ENCODE assay signal across 13 cellular contexts in genomic region chr17:40327735-40328385, GRCh38. TPM values are rescaled to one million over a fixed set of nuclear protein-coding genes. Genes with fewer than 3 reads are reported as not detected.
DNase-seq lines count a peak whose midpoint lies in the region; ATAC-seq, FAIRE-seq and TF ChIP-seq lines count a peak whose summit lies in the region.
"Had no signal": no experiment of that assay in that cellular context is flagged by ENCODE, and none has a peak within 500 bp of the region (broad histone marks: within the 10 kb centered on the region; RNA-seq: fewer than 3 reads in every experiment).

No MANE protein-coding gene starts in this region.

- no peak for ATAC-seq in CD4-positive, alpha-beta T cell (ENCODE audit: poor library complexity)
- ATAC-seq in HG03342 (IDR thresholded peaks at IDR 0.05; ENCODE audit: unreplicated experiment) (no peak), HG03159 (IDR thresholded peaks at IDR 0.05; ENCODE audit: unreplicated experiment) (no peak)

- DNase-seq in CD4-positive, alpha-beta T cell = no peak
- DNase-seq in SK-N-MC (ENCODE audit: low read depth, low spot score) (no peak), fibroblast of gingiva (ENCODE audit: low read depth) (peak; percentile 41), ovary (peak; percentile 41 to 69 (median 65)), GM19239 (ENCODE audit: insufficient read length, low spot score) (no peak), ureter (ENCODE audit: low spot score) (no peak)
- DNase-seq: caudate nucleus; DND-41; NCI-H748 treated with DMSO at 0.1 percent for 48 hours; stimulated activated CD8-positive, alpha-beta memory T cell treated with anti-CD3 and anti-CD28 coated beads, Interleukin-4, amount 100 ng/mL, for 48 hours; WERI-Rb-1 had no signal

- FAIRE-seq in GM19239 (lab: Jason Lieb, UNC) = no peak

- 7 to 13% (median 13%) methylated on average over 3 of the region's 3 CpGs for WGBS in ovary, 3 donors

- no peaks in the 10 kb centered on the region for H3K9me3 Mint-ChIP-seq in CD4-positive, alpha-beta T cell

- TF ChIP-seq POLR2A in ovary (IDR thresholded peaks at IDR 0.05) = no peak

- H3K4me3 ChIP-seq in SK-N-MC (no peak overlapping the region), ovary (no peak overlapping the region)

- TF ChIP-seq EP300 in ovary (IDR thresholded peaks at IDR 0.05) = no peak

- H3K36me3 ChIP-seq in SK-N-MC (ENCODE audit: insufficient read depth, low read length) = peaks cover 31% of the 10 kb centered on the region
- H3K36me3 ChIP-seq in ovary = no peaks in the 10 kb centered on the region

- POLR2A ChIA-PET in CD4-positive, alpha-beta T cell (lab: Charles Lee) = interaction anchor here (0.7 to 4.7 kb wide), 17 partner anchors 9 to 1360 kb away, joined by 3 to 30 read pairs (median 7); partner anchors contain the start of genes EIF1 and RARA

- peak overlapping the region; percentile 99 for H3K27ac ChIP-seq in CD4-positive, alpha-beta T cell (ENCODE audit: low read depth, low read length)
- peak overlapping the region; percentile 49 for H3K27ac ChIP-seq in SK-N-MC
- peak overlapping the region in 1 of 2 donors; percentile 64 for H3K27ac ChIP-seq in ovary
- H3K27ac ChIP-seq: WERI-Rb-1 had no signal

- H3K4me1 ChIP-seq in ovary (ENCODE audit: insufficient read depth) = peaks cover 64% of the 10 kb centered on the region

- peaks cover 38% of the 10 kb centered on the region for H3K36me3 Mint-ChIP-seq in CD4-positive, alpha-beta T cell (ENCODE audit: low read depth)

- peak overlapping the region; percentile 84 for H3K4me3 Mint-ChIP-seq in CD4-positive, alpha-beta T cell

- CTCF ChIA-PET in CD4-positive, alpha-beta T cell (lab: Charles Lee) = interaction anchor here (1.0 to 3.9 kb wide), 8 partner anchors 10 to 212 kb away, joined by 3 to 30 read pairs (median 4); no protein-coding TSS in a partner anchor

- peak overlapping the region; percentile 99 for H3K27ac Mint-ChIP-seq in CD4-positive, alpha-beta T cell

- H3K9ac ChIP-seq in SK-N-MC (ENCODE audit: insufficient read length) = no peak overlapping the region

- peaks cover 93% of the 10 kb centered on the region for H3K4me1 Mint-ChIP-seq in CD4-positive, alpha-beta T cell (ENCODE audit: low read depth)

- H3K27me3 ChIP-seq in CD4-positive, alpha-beta T cell (ENCODE audit: control insufficient read depth, insufficient read depth, low read length) = no peaks in the 10 kb centered on the region
- H3K27me3 ChIP-seq in ovary = no peaks in the 10 kb centered on the region

- H3K27me3 Mint-ChIP-seq in CD4-positive, alpha-beta T cell = no peaks in the 10 kb centered on the region

- intact Hi-C loops in CD4-positive, alpha-beta T cell (cut with DNase I, micrococcal nuclease) = no loop called here
- intact Hi-C loops in ovary (cut with DNase I) = no loop called here

- no peaks in the 10 kb centered on the region for H3K9me3 ChIP-seq in CD4-positive, alpha-beta T cell (ENCODE audit: control insufficient read depth, low read length)
- no peaks in the 10 kb centered on the region for H3K9me3 ChIP-seq in SK-N-MC (ENCODE audit: low read depth, low read length)
- H3K9me3 ChIP-seq in ovary = no peaks in the 10 kb centered on the region

- no peak for TF ChIP-seq CTCF in CD4-positive, alpha-beta T cell (IDR thresholded peaks at IDR 0.05)
- no peak for TF ChIP-seq CTCF in ovary (IDR thresholded peaks at IDR 0.05)

RNA-seq across cellular contexts. Expression of gene RARA, which starts 18.9 kb away (rescaled TPM):
- total RNA-seq in CD4-positive, alpha-beta T cell = 100 to 1,000 TPM; 114 to 115 TPM
- total RNA-seq in ovary (100 to 1,000 TPM in 1 of 7 donors, 10 to 100 TPM in 6; 19.8 to 100 (median 62.2) TPM), ureter (34.9 TPM)
- 10 to 100 TPM; 21.8 to 39.9 TPM for polyA plus RNA-seq in ovary

RNA-seq across cellular contexts. Expression of gene GJD3, which starts 36.7 kb away (rescaled TPM):
- not detected for total RNA-seq in CD4-positive, alpha-beta T cell
- total RNA-seq in ovary (1 to 10 TPM in 2 of 7 donors, under 1 TPM in 3, not detected in 2; 0.66 to 1.8 (median 0.92) TPM), ureter (2.0 TPM)
- polyA plus RNA-seq in ovary = under 1 TPM in 1 of 2 donors, not detected in 1; 0.24 TPM

RNA-seq across cellular contexts. Expression of gene CDC6, which starts 40.2 kb away (rescaled TPM):
- total RNA-seq in CD4-positive, alpha-beta T cell = 1 to 10 TPM; 1.0 to 1.8 TPM
- total RNA-seq in ovary = 1 to 10 TPM in 3 of 7 donors, under 1 TPM in 4; 0.34 to 3.8 (median 0.76) TPM
- 1 to 10 TPM in 1 of 2 donors, under 1 TPM in 1; 0.80 to 3.3 TPM for polyA plus RNA-seq in ovary
- 3.1 TPM for total RNA-seq in ureter

Comparison
In these comparisons a context has a peak if more than half of its experiments do, and no peak if none do; other contexts are left out.
1. DNase-seq: peak in fibroblast of gingiva (single experiment) and ovary (5 of 5); none in CD4-positive, alpha-beta T cell (0 of 10), SK-N-MC (single experiment), GM19239 (single experiment) and ureter (single experiment).